Comparison of ENCODE assay signal across 1 cellular context in genomic region chr2:69781321-69782248, GRCh38.
A peak's percentile ranks its signal among the peaks of the same experiment; 100 is the strongest.
TF ChIP-seq lines count a peak whose summit lies in the region.

No MANE protein-coding gene starts in this region.

TF ChIP-seq in HepG2, 621 proteins besides CTCF, POLR2A, EP300 and RAD21 (continued from another document and continues in another):
- TF ChIP-seq, protein P1, sequence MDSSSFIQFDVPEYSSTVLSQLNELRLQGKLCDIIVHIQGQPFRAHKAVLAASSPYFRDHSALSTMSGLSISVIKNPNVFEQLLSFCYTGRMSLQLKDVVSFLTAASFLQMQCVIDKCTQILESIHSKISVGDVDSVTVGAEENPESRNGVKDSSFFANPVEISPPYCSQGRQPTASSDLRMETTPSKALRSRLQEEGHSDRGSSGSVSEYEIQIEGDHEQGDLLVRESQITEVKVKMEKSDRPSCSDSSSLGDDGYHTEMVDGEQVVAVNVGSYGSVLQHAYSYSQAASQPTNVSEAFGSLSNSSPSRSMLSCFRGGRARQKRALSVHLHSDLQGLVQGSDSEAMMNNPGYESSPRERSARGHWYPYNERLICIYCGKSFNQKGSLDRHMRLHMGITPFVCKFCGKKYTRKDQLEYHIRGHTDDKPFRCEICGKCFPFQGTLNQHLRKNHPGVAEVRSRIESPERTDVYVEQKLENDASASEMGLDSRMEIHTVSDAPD (CRISPR knock-in tag; IDR thresholded peaks at IDR 0.05), result peak; percentile 98
- no peak for TF ChIP-seq ZFAT (CRISPR knock-in tag; conservative IDR thresholded peaks at IDR 0.05)
- no peak for TF ChIP-seq ZNF282 (IDR thresholded peaks at IDR 0.05; ENCODE audit: partially characterized antibody)
- no peak for TF ChIP-seq ZC3H13 (CRISPR knock-in tag; IDR thresholded peaks at IDR 0.05)
- TF ChIP-seq, protein P2, sequence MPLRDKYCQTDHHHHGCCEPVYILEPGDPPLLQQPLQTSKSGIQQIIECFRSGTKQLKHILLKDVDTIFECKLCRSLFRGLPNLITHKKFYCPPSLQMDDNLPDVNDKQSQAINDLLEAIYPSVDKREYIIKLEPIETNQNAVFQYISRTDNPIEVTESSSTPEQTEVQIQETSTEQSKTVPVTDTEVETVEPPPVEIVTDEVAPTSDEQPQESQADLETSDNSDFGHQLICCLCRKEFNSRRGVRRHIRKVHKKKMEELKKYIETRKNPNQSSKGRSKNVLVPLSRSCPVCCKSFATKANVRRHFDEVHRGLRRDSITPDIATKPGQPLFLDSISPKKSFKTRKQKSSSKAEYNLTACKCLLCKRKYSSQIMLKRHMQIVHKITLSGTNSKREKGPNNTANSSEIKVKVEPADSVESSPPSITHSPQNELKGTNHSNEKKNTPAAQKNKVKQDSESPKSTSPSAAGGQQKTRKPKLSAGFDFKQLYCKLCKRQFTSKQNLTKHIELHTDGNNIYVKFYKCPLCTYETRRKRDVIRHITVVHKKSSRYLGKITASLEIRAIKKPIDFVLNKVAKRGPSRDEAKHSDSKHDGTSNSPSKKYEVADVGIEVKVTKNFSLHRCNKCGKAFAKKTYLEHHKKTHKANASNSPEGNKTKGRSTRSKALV (CRISPR knock-in tag; IDR thresholded peaks at IDR 0.05), result peak; percentile 66; the same call in 1 of the 2 replicates
- no peak for TF ChIP-seq SRF (IDR thresholded peaks at IDR 0.05; ENCODE audit: low read depth, low read length)
- TF ChIP-seq, protein P3, sequence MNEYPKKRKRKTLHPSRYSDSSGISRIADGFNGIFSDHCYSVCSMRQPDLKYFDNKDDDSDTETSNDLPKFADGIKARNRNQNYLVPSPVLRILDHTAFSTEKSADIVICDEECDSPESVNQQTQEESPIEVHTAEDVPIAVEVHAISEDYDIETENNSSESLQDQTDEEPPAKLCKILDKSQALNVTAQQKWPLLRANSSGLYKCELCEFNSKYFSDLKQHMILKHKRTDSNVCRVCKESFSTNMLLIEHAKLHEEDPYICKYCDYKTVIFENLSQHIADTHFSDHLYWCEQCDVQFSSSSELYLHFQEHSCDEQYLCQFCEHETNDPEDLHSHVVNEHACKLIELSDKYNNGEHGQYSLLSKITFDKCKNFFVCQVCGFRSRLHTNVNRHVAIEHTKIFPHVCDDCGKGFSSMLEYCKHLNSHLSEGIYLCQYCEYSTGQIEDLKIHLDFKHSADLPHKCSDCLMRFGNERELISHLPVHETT (CRISPR knock-in tag; conservative IDR thresholded peaks at IDR 0.05), result 0 out of 2 replicates have a peak, but pooled peaks have one; percentile 38
- TF ChIP-seq IKZF1 (IDR thresholded peaks at IDR 0.05), result no peak
- no peak for TF ChIP-seq ZNF143 (CRISPR knock-in tag; IDR thresholded peaks at IDR 0.05)
- TF ChIP-seq KMT2A (CRISPR knock-in tag; IDR thresholded peaks at IDR 0.05), result peak; percentile 31; the same call in 1 of the 2 replicates
- TF ChIP-seq BATF2 (CRISPR knock-in tag; IDR thresholded peaks at IDR 0.05), result no peak
- TF ChIP-seq ZBTB43 (CRISPR knock-in tag; conservative IDR thresholded peaks at IDR 0.05), result peak; percentile 82; the same call in 1 of the 2 replicates
- TF ChIP-seq, protein P4, sequence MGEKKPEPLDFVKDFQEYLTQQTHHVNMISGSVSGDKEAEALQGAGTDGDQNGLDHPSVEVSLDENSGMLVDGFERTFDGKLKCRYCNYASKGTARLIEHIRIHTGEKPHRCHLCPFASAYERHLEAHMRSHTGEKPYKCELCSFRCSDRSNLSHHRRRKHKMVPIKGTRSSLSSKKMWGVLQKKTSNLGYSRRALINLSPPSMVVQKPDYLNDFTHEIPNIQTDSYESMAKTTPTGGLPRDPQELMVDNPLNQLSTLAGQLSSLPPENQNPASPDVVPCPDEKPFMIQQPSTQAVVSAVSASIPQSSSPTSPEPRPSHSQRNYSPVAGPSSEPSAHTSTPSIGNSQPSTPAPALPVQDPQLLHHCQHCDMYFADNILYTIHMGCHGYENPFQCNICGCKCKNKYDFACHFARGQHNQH (CRISPR knock-in tag; IDR thresholded peaks at IDR 0.05), result peak; percentile 99
- TF ChIP-seq, protein P5, sequence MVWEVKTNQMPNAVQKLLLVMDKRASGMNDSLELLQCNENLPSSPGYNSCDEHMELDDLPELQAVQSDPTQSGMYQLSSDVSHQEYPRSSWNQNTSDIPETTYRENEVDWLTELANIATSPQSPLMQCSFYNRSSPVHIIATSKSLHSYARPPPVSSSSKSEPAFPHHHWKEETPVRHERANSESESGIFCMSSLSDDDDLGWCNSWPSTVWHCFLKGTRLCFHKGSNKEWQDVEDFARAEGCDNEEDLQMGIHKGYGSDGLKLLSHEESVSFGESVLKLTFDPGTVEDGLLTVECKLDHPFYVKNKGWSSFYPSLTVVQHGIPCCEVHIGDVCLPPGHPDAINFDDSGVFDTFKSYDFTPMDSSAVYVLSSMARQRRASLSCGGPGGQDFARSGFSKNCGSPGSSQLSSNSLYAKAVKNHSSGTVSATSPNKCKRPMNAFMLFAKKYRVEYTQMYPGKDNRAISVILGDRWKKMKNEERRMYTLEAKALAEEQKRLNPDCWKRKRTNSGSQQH (CRISPR knock-in tag; IDR thresholded peaks at IDR 0.05; ENCODE audit: low read depth), result 0 out of 2 replicates have a peak, but pooled peaks have one; percentile 47
- no peak for TF ChIP-seq TAF1 (CRISPR knock-in tag; IDR thresholded peaks at IDR 0.05)
- 0 out of 2 replicates have a peak, but pooled peaks have one; percentile 34 for TF ChIP-seq SIN3A (IDR thresholded peaks at IDR 0.05; ENCODE audit: borderline replicate concordance, low read depth, low read length)
- TF ChIP-seq, protein P6, sequence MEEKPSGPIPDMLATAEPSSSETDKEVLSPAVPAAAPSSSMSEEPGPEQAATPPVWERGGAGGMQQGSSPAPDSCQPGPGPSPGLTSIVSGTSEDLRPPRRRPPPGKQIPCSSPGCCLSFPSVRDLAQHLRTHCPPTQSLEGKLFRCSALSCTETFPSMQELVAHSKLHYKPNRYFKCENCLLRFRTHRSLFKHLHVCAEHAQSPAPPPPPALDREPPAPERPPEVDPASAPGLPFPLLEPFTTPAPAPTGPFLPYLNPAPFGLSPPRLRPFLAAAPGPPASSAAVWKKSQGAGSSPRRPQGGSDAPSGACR (CRISPR knock-in tag; IDR thresholded peaks at IDR 0.05), result peak; percentile 98
- TF ChIP-seq, protein P7, sequence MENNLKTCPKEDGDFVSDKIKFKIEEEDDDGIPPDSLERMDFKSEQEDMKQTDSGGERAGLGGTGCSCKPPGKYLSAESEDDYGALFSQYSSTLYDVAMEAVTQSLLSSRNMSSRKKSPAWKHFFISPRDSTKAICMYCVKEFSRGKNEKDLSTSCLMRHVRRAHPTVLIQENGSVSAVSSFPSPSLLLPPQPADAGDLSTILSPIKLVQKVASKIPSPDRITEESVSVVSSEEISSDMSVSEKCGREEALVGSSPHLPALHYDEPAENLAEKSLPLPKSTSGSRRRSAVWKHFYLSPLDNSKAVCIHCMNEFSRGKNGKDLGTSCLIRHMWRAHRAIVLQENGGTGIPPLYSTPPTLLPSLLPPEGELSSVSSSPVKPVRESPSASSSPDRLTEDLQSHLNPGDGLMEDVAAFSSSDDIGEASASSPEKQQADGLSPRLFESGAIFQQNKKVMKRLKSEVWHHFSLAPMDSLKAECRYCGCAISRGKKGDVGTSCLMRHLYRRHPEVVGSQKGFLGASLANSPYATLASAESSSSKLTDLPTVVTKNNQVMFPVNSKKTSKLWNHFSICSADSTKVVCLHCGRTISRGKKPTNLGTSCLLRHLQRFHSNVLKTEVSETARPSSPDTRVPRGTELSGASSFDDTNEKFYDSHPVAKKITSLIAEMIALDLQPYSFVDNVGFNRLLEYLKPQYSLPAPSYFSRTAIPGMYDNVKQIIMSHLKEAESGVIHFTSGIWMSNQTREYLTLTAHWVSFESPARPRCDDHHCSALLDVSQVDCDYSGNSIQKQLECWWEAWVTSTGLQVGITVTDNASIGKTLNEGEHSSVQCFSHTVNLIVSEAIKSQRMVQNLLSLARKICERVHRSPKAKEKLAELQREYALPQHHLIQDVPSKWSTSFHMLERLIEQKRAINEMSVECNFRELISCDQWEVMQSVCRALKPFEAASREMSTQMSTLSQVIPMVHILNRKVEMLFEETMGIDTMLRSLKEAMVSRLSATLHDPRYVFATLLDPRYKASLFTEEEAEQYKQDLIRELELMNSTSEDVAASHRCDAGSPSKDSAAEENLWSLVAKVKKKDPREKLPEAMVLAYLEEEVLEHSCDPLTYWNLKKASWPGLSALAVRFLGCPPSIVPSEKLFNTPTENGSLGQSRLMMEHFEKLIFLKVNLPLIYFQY (CRISPR knock-in tag; IDR thresholded peaks at IDR 0.05; ENCODE audit: borderline replicate concordance), result peak; percentile 68
- 0 out of 2 replicates have a peak, but pooled peaks have one; percentile 87 for TF ChIP-seq ZNF557 (CRISPR knock-in tag; IDR thresholded peaks at IDR 0.05)
- TF ChIP-seq ZNF839 (CRISPR knock-in tag; IDR thresholded peaks at IDR 0.05; ENCODE audit: borderline replicate concordance), result no peak
- TF ChIP-seq, protein P8, sequence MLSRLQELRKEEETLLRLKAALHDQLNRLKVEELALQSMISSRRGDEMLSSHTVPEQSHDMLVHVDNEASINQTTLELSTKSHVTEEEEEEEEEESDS (CRISPR knock-in tag; IDR thresholded peaks at IDR 0.05; ENCODE audit: borderline replicate concordance), result 0 out of 2 replicates have a peak, but pooled peaks have one; percentile 65
- peak; percentile 97 for TF ChIP-seq BCL6 (CRISPR knock-in tag; IDR thresholded peaks at IDR 0.05)
- TF ChIP-seq, protein P9, sequence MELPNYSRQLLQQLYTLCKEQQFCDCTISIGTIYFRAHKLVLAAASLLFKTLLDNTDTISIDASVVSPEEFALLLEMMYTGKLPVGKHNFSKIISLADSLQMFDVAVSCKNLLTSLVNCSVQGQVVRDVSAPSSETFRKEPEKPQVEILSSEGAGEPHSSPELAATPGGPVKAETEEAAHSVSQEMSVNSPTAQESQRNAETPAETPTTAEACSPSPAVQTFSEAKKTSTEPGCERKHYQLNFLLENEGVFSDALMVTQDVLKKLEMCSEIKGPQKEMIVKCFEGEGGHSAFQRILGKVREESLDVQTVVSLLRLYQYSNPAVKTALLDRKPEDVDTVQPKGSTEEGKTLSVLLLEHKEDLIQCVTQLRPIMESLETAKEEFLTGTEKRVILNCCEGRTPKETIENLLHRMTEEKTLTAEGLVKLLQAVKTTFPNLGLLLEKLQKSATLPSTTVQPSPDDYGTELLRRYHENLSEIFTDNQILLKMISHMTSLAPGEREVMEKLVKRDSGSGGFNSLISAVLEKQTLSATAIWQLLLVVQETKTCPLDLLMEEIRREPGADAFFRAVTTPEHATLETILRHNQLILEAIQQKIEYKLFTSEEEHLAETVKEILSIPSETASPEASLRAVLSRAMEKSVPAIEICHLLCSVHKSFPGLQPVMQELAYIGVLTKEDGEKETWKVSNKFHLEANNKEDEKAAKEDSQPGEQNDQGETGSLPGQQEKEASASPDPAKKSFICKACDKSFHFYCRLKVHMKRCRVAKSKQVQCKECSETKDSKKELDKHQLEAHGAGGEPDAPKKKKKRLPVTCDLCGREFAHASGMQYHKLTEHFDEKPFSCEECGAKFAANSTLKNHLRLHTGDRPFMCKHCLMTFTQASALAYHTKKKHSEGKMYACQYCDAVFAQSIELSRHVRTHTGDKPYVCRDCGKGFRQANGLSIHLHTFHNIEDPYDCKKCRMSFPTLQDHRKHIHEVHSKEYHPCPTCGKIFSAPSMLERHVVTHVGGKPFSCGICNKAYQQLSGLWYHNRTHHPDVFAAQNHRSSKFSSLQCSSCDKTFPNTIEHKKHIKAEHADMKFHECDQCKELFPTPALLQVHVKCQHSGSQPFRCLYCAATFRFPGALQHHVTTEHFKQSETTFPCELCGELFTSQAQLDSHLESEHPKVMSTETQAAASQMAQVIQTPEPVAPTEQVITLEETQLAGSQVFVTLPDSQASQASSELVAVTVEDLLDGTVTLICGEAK (IDR thresholded peaks at IDR 0.05), result no peak
- TF ChIP-seq, protein P9 (CRISPR knock-in tag; IDR thresholded peaks at IDR 0.05), result no peak; the same call in 1 of the 2 replicates
- TF ChIP-seq ZNF564 (CRISPR knock-in tag; IDR thresholded peaks at IDR 0.05), result peak; percentile 75; the same call in 1 of the 2 replicates
- TF ChIP-seq POGZ (CRISPR knock-in tag; IDR thresholded peaks at IDR 0.05), result peak; percentile 81
